ENCODE assay signal across 16 cellular contexts in genomic region chr20:44306927-44307326, GRCh38. TPM values are rescaled to one million over a fixed set of nuclear protein-coding genes. Genes with fewer than 3 reads are reported as not detected.
A peak's percentile ranks its signal among the peaks of the same experiment; 100 is the strongest.
DNase-seq lines count a peak whose midpoint lies in the region; ATAC-seq and TF ChIP-seq lines count a peak whose summit lies in the region.
"Had no signal": no experiment of that assay in that cellular context is flagged by ENCODE, and none has a peak within 500 bp of the region (broad histone marks: within the 10 kb centered on the region; RNA-seq: fewer than 3 reads in every experiment).

No MANE protein-coding gene starts in this region.

- CTCF ChIA-PET in CD4-positive, alpha-beta T cell (lab: Charles Lee) = no interaction called here
- CTCF ChIA-PET in IMR-90 (lab: Yijun Ruan, JAX) = no interaction called here
- CTCF ChIA-PET in activated naive CD4-positive, alpha-beta T cell treated with anti-CD3 and anti-CD28 coated beads, Interleukin-2, amount 10 ng/mL, durations not matched to agents 7 days and 5 days (lab: Charles Lee) = no interaction called here

- H2BK15ac ChIP-seq in IMR-90 (ENCODE audit: low read depth, low read length) = no peak overlapping the region

- no peak for TF ChIP-seq POLR2A in heart left ventricle (IDR thresholded peaks at IDR 0.05)
- TF ChIP-seq POLR2A in IMR-90 (IDR thresholded peaks at IDR 0.05; ENCODE audit: low read depth, low read length) = no peak

- no peaks in the 10 kb centered on the region for H4K20me1 ChIP-seq in IMR-90 (ENCODE audit: insufficient read depth, low read length)

- WGBS in heart left ventricle, 4 donors = 77 to 80% (median 78%) methylated on average over 9 of the region's 9 CpGs
- 100% methylated on average over 4 of the region's 9 CpGs; no CpG with 5 or more reads in 1 of the 2 experiments for WGBS in IMR-90 (ENCODE audit: extremely low coverage in 2 of 2, insufficient read length in 1 of 2), 2 experiments

- peaks cover 9 to 27% of the 10 kb centered on the region in 2 experiments; a peak in 3 of 4 replicates for H3K79me1 ChIP-seq in IMR-90 (ENCODE audit: low read depth in 1 of 2, low read length in 2 of 2)

- H2BK120ac ChIP-seq in IMR-90 (ENCODE audit: low read depth, low read length) = no peak overlapping the region

- H3K4me1 ChIP-seq in heart left ventricle (peaks cover 0 to 84% (median 28%) of the 10 kb centered on the region in 12 donors), IMR-90 (ENCODE audit: control insufficient read depth, insufficient read depth, low read length) (peaks cover 4% of the 10 kb centered on the region)

- dilution Hi-C loops in IMR-90 (cut with HindIII; ENCODE audit: low sequenced_read_pairs, unreplicated experiment) = no loop called here

- peak overlapping the region; percentile 8 for H2AK9ac ChIP-seq in IMR-90 (replicated peaks; ENCODE audit: low read depth, low read length, poor library complexity)

- ATAC-seq in heart left ventricle (no peak), Right ventricle myocardium inferior (no peak), IMR-90 (ENCODE audit: low read depth) (no peak)
- ATAC-seq in CD4-positive, alpha-beta T cell (ENCODE audit: poor library complexity) = no peak
- ATAC-seq: HCT116 had no signal

- H3K9me3 ChIP-seq in heart left ventricle (no peaks in the 10 kb centered on the region), IMR-90 (ENCODE audit: control insufficient read depth, insufficient read depth, low read length) (no peaks in the 10 kb centered on the region)
- H3K9me3 ChIP-seq in CD4-positive, alpha-beta T cell (ENCODE audit: control insufficient read depth, low read length) = no peaks in the 10 kb centered on the region
- H3K9me3 ChIP-seq: BLaER1 treated with 17β-estradiol and CSF1 and Interleukin-3, amounts not matched to agents 10 nM and 100 nM had no signal

- no TSS peak for BruUV-seq in IMR-90 (replicated peaks; lab: Mats Ljungman, UMichigan)

- H2BK20ac ChIP-seq in IMR-90 (ENCODE audit: low read depth, low read length) = no peak overlapping the region

- POLR2A ChIA-PET in CD4-positive, alpha-beta T cell (lab: Charles Lee) = interaction anchor here (6.3 kb wide), 1 partner anchor 90 kb away, joined by 155 read pairs; no protein-coding TSS in a partner anchor
- POLR2A ChIA-PET in IMR-90 (lab: Charles Lee; ENCODE audit: unreplicated experiment) = no interaction called here

- H3K9me3 Mint-ChIP-seq in CD4-positive, alpha-beta T cell = no peaks in the 10 kb centered on the region
- no peaks in the 10 kb centered on the region for H3K9me3 Mint-ChIP-seq in neural crest cell
- H3K9me3 Mint-ChIP-seq in activated naive CD4-positive, alpha-beta T cell treated with anti-CD3 and anti-CD28 coated beads, Interleukin-2, amount 10 ng/mL, durations not matched to agents 7 days and 5 days = no peaks in the 10 kb centered on the region

- no peak overlapping the region for H3K4me3 ChIP-seq in heart left ventricle
- H3K4me3 ChIP-seq in IMR-90 (ENCODE audit: insufficient read depth, low read depth, low read length) = no peak overlapping the region
- H3K4me3 ChIP-seq: BLaER1 treated with 17β-estradiol and CSF1 and Interleukin-3, amounts not matched to agents 10 nM and 100 nM; GM23248 had no signal

- H3K27ac ChIP-seq in heart left ventricle (peak overlapping the region in 9 of 12 donors; percentile 16 to 95 (median 69)), IMR-90 (ENCODE audit: insufficient read depth, low read length) (no peak overlapping the region)
- no peak overlapping the region for H3K27ac ChIP-seq in CD4-positive, alpha-beta T cell (ENCODE audit: low read depth, low read length)
- H3K27ac ChIP-seq: BLaER1 treated with 17β-estradiol and CSF1 and Interleukin-3, amounts not matched to agents 10 nM and 100 nM; GM23248 had no signal

- no peak overlapping the region for H4K5ac ChIP-seq in IMR-90 (ENCODE audit: low read depth, low read length)

- H3K56ac ChIP-seq in IMR-90 (ENCODE audit: extremely low read depth, insufficient read depth, low read length) = no peak overlapping the region

- no peak overlapping the region for H4K91ac ChIP-seq in IMR-90 (ENCODE audit: insufficient read depth, low read depth, low read length)

- in situ Hi-C loops in IMR-90 (cut with MboI; ENCODE audit: low sequenced_read_pairs) = no loop called here

- H3K9ac ChIP-seq in IMR-90 (ENCODE audit: low read depth, low read length) = no peak overlapping the region
- H3K9ac ChIP-seq: BLaER1 treated with 17β-estradiol and CSF1 and Interleukin-3, amounts not matched to agents 10 nM and 100 nM; GM23248 had no signal

- H3K9me1 ChIP-seq in IMR-90 (ENCODE audit: insufficient read depth, low read length) = peaks cover 3% of the 10 kb centered on the region; the same call in 1 of the 2 replicates

- no peak overlapping the region for H3K4ac ChIP-seq in IMR-90 (ENCODE audit: low read depth, low read length)

- H3K27me3 ChIP-seq in heart left ventricle (no peaks in the 10 kb centered on the region), IMR-90 (ENCODE audit: control insufficient read depth, insufficient read depth, low read length) (no peaks in the 10 kb centered on the region)
- H3K27me3 ChIP-seq in CD4-positive, alpha-beta T cell (ENCODE audit: control insufficient read depth, insufficient read depth, low read length) = no peaks in the 10 kb centered on the region
- H3K27me3 ChIP-seq: BLaER1 treated with 17β-estradiol and CSF1 and Interleukin-3, amounts not matched to agents 10 nM and 100 nM had no signal

- H3K4me1 Mint-ChIP-seq in CD4-positive, alpha-beta T cell (ENCODE audit: low read depth) = peaks cover 33% of the 10 kb centered on the region
- peaks cover 18% of the 10 kb centered on the region for H3K4me1 Mint-ChIP-seq in neural crest cell
- peaks cover 22% of the 10 kb centered on the region for H3K4me1 Mint-ChIP-seq in activated naive CD4-positive, alpha-beta T cell treated with anti-CD3 and anti-CD28 coated beads, Interleukin-2, amount 10 ng/mL, durations not matched to agents 7 days and 5 days

- H3K4me3 Mint-ChIP-seq in CD4-positive, alpha-beta T cell = peak overlapping the region; percentile 62
- peak overlapping the region; percentile 47 for H3K4me3 Mint-ChIP-seq in neural crest cell
- H3K4me3 Mint-ChIP-seq in activated naive CD4-positive, alpha-beta T cell treated with anti-CD3 and anti-CD28 coated beads, Interleukin-2, amount 10 ng/mL, durations not matched to agents 7 days and 5 days = no peak overlapping the region

- H3K27me3 Mint-ChIP-seq in CD4-positive, alpha-beta T cell = no peaks in the 10 kb centered on the region
- peaks cover 9% of the 10 kb centered on the region for H3K27me3 Mint-ChIP-seq in neural crest cell (ENCODE audit: low read depth)
- peaks cover 7% of the 10 kb centered on the region for H3K27me3 Mint-ChIP-seq in activated naive CD4-positive, alpha-beta T cell treated with anti-CD3 and anti-CD28 coated beads, Interleukin-2, amount 10 ng/mL, durations not matched to agents 7 days and 5 days

- H3K23ac ChIP-seq in IMR-90 (ENCODE audit: low read depth, low read length) = no peak overlapping the region

- H3K18ac ChIP-seq in IMR-90 (ENCODE audit: low read depth, low read length) = no peak overlapping the region

- no peak overlapping the region for H4K8ac ChIP-seq in IMR-90 (ENCODE audit: low read depth in 2 of 2, low read length in 2 of 2)

- peaks cover 30% of the 10 kb centered on the region for H3K36me3 Mint-ChIP-seq in CD4-positive, alpha-beta T cell (ENCODE audit: low read depth)
- no peaks in the 10 kb centered on the region for H3K36me3 Mint-ChIP-seq in neural crest cell (ENCODE audit: low read depth)
- no peaks in the 10 kb centered on the region for H3K36me3 Mint-ChIP-seq in activated naive CD4-positive, alpha-beta T cell treated with anti-CD3 and anti-CD28 coated beads, Interleukin-2, amount 10 ng/mL, durations not matched to agents 7 days and 5 days

- no peak overlapping the region for H3K14ac ChIP-seq in IMR-90 (replicated peaks; ENCODE audit: low read depth, low read length)

- H2BK5ac ChIP-seq in IMR-90 (ENCODE audit: low read depth, low read length, poor library complexity, severe bottlenecking) = no peak overlapping the region

- H2AFZ ChIP-seq in IMR-90 (replicated peaks; ENCODE audit: low read length, poor library complexity) = no peak overlapping the region
- H2AFZ ChIP-seq: GM23248 had no signal

- TF ChIP-seq CTCF in heart left ventricle (IDR thresholded peaks at IDR 0.05) (no peak), IMR-90 (conservative IDR thresholded peaks at IDR 0.05; ENCODE audit: low read depth, low read length) (no peak), neural crest cell (conservative IDR thresholded peaks at IDR 0.05) (no peak)
- TF ChIP-seq CTCF in CD4-positive, alpha-beta T cell (IDR thresholded peaks at IDR 0.05) = no peak

- DNase-seq in heart left ventricle = no peak
- no peak for DNase-seq in Right ventricle myocardium inferior (ENCODE audit: missing footprints)
- no peak for DNase-seq in CD4-positive, alpha-beta T cell
- no peak for DNase-seq in IMR-90
- DNase-seq in neural crest cell (ENCODE audit: low read depth, low spot score) = no peak
- no peak for DNase-seq in activated naive CD4-positive, alpha-beta T cell treated with anti-CD3 and anti-CD28 coated beads, Interleukin-2, amount 10 ng/mL, durations not matched to agents 7 days and 5 days
- no peak for DNase-seq in NCI-H1694 treated with DMSO at 0.1 percent for 48 hours (lab: John Stamatoyannopoulos, UW)
- DNase-seq: ACHN; CD4-positive, CD25-positive, alpha-beta regulatory T cell; DMS153; DMS79 treated with DMSO at 0.1 percent for 48 hours; EL; GM23248 had no signal

- H3K27ac Mint-ChIP-seq in CD4-positive, alpha-beta T cell = peak overlapping the region; percentile 61
- H3K27ac Mint-ChIP-seq in neural crest cell (ENCODE audit: unreplicated experiment) = no peak overlapping the region
- no peak overlapping the region for H3K27ac Mint-ChIP-seq in activated naive CD4-positive, alpha-beta T cell treated with anti-CD3 and anti-CD28 coated beads, Interleukin-2, amount 10 ng/mL, durations not matched to agents 7 days and 5 days

- no peak for TF ChIP-seq RAD21 in IMR-90 (IDR thresholded peaks at IDR 0.05; ENCODE audit: low read length)

- no peak overlapping the region for H3K4me2 ChIP-seq in IMR-90 (ENCODE audit: low read depth, low read length)
- H3K4me2 ChIP-seq: BLaER1 treated with 17β-estradiol and CSF1 and Interleukin-3, amounts not matched to agents 10 nM and 100 nM had no signal

- intact Hi-C loops in heart left ventricle (cut with DNase I) = loop anchor here in 1 of 10 donors (10.0 kb wide), 1 partner anchor 298 kb away; no protein-coding TSS in a partner anchor
- intact Hi-C loops in Right ventricle myocardium inferior (cut with DNase I) = loop anchor here (10.0 kb wide), 1 partner anchor 192 kb away; no protein-coding TSS in a partner anchor
- intact Hi-C loops in CD4-positive, alpha-beta T cell (cut with DNase I, micrococcal nuclease) = no loop called here
- intact Hi-C loops in IMR-90 (cut with micrococcal nuclease) = no loop called here

- peaks cover 0 to 16% (median 7%) of the 10 kb centered on the region in 9 donors for H3K36me3 ChIP-seq in heart left ventricle
- H3K36me3 ChIP-seq in IMR-90 (ENCODE audit: control insufficient read depth, insufficient read depth, low read length) = 0 out of 2 replicates have a peak, but pooled peaks cover 1% of the 10 kb centered on the region

- no peak overlapping the region for H2AK5ac ChIP-seq in IMR-90 (ENCODE audit: low read depth, low read length)

RNA-seq across cellular contexts. Expression of gene FITM2, which starts 4.1 kb away (rescaled TPM):
- total RNA-seq in heart left ventricle = 100 to 1,000 TPM in 7 of 9 donors, 10 to 100 TPM in 2; 71.7 to 165 (median 125) TPM
- polyA plus RNA-seq in heart left ventricle = 10 to 100 TPM; 31.5 to 60.6 TPM
- 149 TPM for total RNA-seq in Right ventricle myocardium inferior
- total RNA-seq in CD4-positive, alpha-beta T cell = 1 to 10 TPM; 3.2 to 3.4 TPM
- total RNA-seq in IMR-90 (2012; rRNA removed) = 6.5 and 7.2 TPM in 2 replicates
- 3.3 and 3.4 TPM in 2 replicates for polyA plus RNA-seq in IMR-90 (2012; rRNA removed)
- 1.9 and 2.1 TPM in 2 replicates for polyA plus RNA-seq in IMR-90 (2012; cell fraction: cytosol; rRNA removed)
- 1.6 and 3.2 TPM in 2 replicates for polyA plus RNA-seq in IMR-90 (2012; cell fraction: nucleus; rRNA removed; ENCODE audit: low replicate concordance)
- 6.2 and 6.4 TPM in 2 replicates for total RNA-seq in neural crest cell

RNA-seq across cellular contexts. Expression of gene R3HDML, which starts 29.9 kb away (rescaled TPM):
- not detected for total RNA-seq in heart left ventricle
- polyA plus RNA-seq in heart left ventricle = not detected
- total RNA-seq in Right ventricle myocardium inferior = not detected
- total RNA-seq in CD4-positive, alpha-beta T cell = not detected
- not detected in 2 replicates for total RNA-seq in IMR-90 (2012; rRNA removed)
- not detected in 2 replicates for polyA plus RNA-seq in IMR-90 (2012; rRNA removed)
- polyA plus RNA-seq in IMR-90 (2012; cell fraction: cytosol; rRNA removed) = not detected in 2 replicates
- not detected in 2 replicates for polyA plus RNA-seq in IMR-90 (2012; cell fraction: nucleus; rRNA removed; ENCODE audit: low replicate concordance)
- total RNA-seq in neural crest cell = not detected in 2 replicates
- total RNA-seq: A172; CD4-positive, CD25-positive, alpha-beta regulatory T cell; GM23248 had no signal
- polyA plus RNA-seq: CD4-positive, CD25-positive, alpha-beta regulatory T cell; GM23248 had no signal

RNA-seq across cellular contexts. Expression of gene HNF4A, which starts 48.6 kb away (rescaled TPM):
- not detected for total RNA-seq in heart left ventricle
- polyA plus RNA-seq in heart left ventricle = under 1 TPM in 1 of 2 donors, not detected in 1; 0.03 TPM
- not detected for total RNA-seq in Right ventricle myocardium inferior
- total RNA-seq in CD4-positive, alpha-beta T cell = not detected
- total RNA-seq in IMR-90 (2012; rRNA removed) = not detected in 2 replicates
- not detected in 2 replicates for polyA plus RNA-seq in IMR-90 (2012; rRNA removed)
- not detected in 2 replicates for polyA plus RNA-seq in IMR-90 (2012; cell fraction: cytosol; rRNA removed)
- polyA plus RNA-seq in IMR-90 (2012; cell fraction: nucleus; rRNA removed; ENCODE audit: low replicate concordance) = not detected in 2 replicates
- not detected in 2 replicates for total RNA-seq in neural crest cell
- total RNA-seq: A172; CD4-positive, CD25-positive, alpha-beta regulatory T cell; GM23248 had no signal
- polyA plus RNA-seq: CD4-positive, CD25-positive, alpha-beta regulatory T cell; GM23248 had no signal

RNA-seq across cellular contexts. Expression of gene GDAP1L1, which starts 59.8 kb away (rescaled TPM):
- total RNA-seq in heart left ventricle (under 1 TPM in 7 of 9 donors, not detected in 2; 0.19 to 0.67 (median 0.41) TPM), Right ventricle myocardium inferior (0.38 TPM), IMR-90 (2012; rRNA removed) (not detected in 2 replicates), neural crest cell (10.0 and 10.9 TPM in 2 replicates)
- polyA plus RNA-seq in heart left ventricle (under 1 TPM; 0.12 to 0.30 TPM), IMR-90 (2012; rRNA removed) (not detected in 2 replicates)
- not detected for total RNA-seq in CD4-positive, alpha-beta T cell
- not detected in 2 replicates for polyA plus RNA-seq in IMR-90 (2012; cell fraction: cytosol; rRNA removed)
- not detected in 2 replicates for polyA plus RNA-seq in IMR-90 (2012; cell fraction: nucleus; rRNA removed; ENCODE audit: low replicate concordance)
- total RNA-seq: A172; CD4-positive, CD25-positive, alpha-beta regulatory T cell; GM23248 had no signal
- polyA plus RNA-seq: GM23248 had no signal

Comparison
In these comparisons a context has a peak if more than half of its experiments do, and no peak if none do; other contexts are left out.
1. H3K27ac ChIP-seq: peak in heart left ventricle (9 of 12); none in CD4-positive, alpha-beta T cell (single experiment) and IMR-90 (single experiment).